Comparison of ENCODE assay signal across 12 cellular contexts in genomic region chr5:170315154-170315553, GRCh38. TPM values are rescaled to one million over a fixed set of nuclear protein-coding genes. Genes with fewer than 3 reads are reported as not detected.
DNase-seq lines count a peak whose midpoint lies in the region; ATAC-seq, FAIRE-seq and TF ChIP-seq lines count a peak whose summit lies in the region.
"Had no signal": no experiment of that assay in that cellular context is flagged by ENCODE, and none has a peak within 500 bp of the region (broad histone marks: within the 10 kb centered on the region; RNA-seq: fewer than 3 reads in every experiment).

No MANE protein-coding gene starts in this region.

- H4K20me1 ChIP-seq in neural progenitor cell (ENCODE audit: low read depth): no peaks in the 10 kb centered on the region

- H3K27ac Mint-ChIP-seq in activated naive CD4-positive, alpha-beta T cell treated with anti-CD3 and anti-CD28 coated beads, Interleukin-2, amount 50 U/mL, for 24 hours: peak overlapping the region; percentile 79
- H3K27ac Mint-ChIP-seq in neural progenitor cell: peak overlapping the region; percentile 81
- H3K27ac Mint-ChIP-seq in activated T-helper 17 cell treated with anti-CD3 and anti-CD28 coated beads, Interleukin-2, amount 50 U/mL, for 72 hours: no peak overlapping the region

- H3K4me3 ChIP-seq in neural progenitor cell: no peak overlapping the region
- H3K4me3 ChIP-seq: upper lobe of left lung had no signal

- H3K9me3 Mint-ChIP-seq in activated naive CD4-positive, alpha-beta T cell treated with anti-CD3 and anti-CD28 coated beads, Interleukin-2, amount 50 U/mL, for 24 hours: no peaks in the 10 kb centered on the region
- H3K9me3 Mint-ChIP-seq in neural progenitor cell: no peaks in the 10 kb centered on the region
- no peaks in the 10 kb centered on the region for H3K9me3 Mint-ChIP-seq in activated T-helper 17 cell treated with anti-CD3 and anti-CD28 coated beads, Interleukin-2, amount 50 U/mL, for 72 hours

- no peak overlapping the region for H3K27ac ChIP-seq in neural progenitor cell
- H3K27ac ChIP-seq: RWPE1 had no signal

- DNase-seq in activated naive CD4-positive, alpha-beta T cell (lab: John Stamatoyannopoulos, UW): no peak
- DNase-seq in frontal cortex (ENCODE audit: low spot score in 2 of 2): peak; percentile 45 to 52
- DNase-seq in neural progenitor cell (ENCODE audit: low spot score): peak; percentile 36
- DNase-seq in ureter (ENCODE audit: low spot score): peak; percentile 62
- no peak for DNase-seq in germinal center (ENCODE audit: low spot score)
- no peak for DNase-seq in UCSD-AML1 (lab: John Stamatoyannopoulos, UW; ENCODE audit: unreplicated experiment)
- DNase-seq: NCI-H1694 had no signal

- no peak overlapping the region for H3K4me2 ChIP-seq in neural progenitor cell

- no peak for ATAC-seq in activated T-helper 17 cell treated with anti-CD3 and anti-CD28 coated beads, Interleukin-2, amount 50 U/mL, for 72 hours (replicated peaks)
- ATAC-seq: activated CD4-positive, CD25-positive, alpha-beta regulatory T cell treated with anti-CD3 and anti-CD28 coated beads, Interleukin-2, amount 50 U/mL, for 24 hours had no signal

- no peaks in the 10 kb centered on the region for H3K9me3 ChIP-seq in neural progenitor cell (ENCODE audit: low read depth)
- H3K9me3 ChIP-seq: upper lobe of left lung had no signal

- H3K27me3 Mint-ChIP-seq in activated naive CD4-positive, alpha-beta T cell treated with anti-CD3 and anti-CD28 coated beads, Interleukin-2, amount 50 U/mL, for 24 hours: no peaks in the 10 kb centered on the region
- H3K27me3 Mint-ChIP-seq in neural progenitor cell (ENCODE audit: insufficient read depth, low read depth): peaks cover 4% of the 10 kb centered on the region
- no peaks in the 10 kb centered on the region for H3K27me3 Mint-ChIP-seq in activated T-helper 17 cell treated with anti-CD3 and anti-CD28 coated beads, Interleukin-2, amount 50 U/mL, for 72 hours

- peaks cover 2% of the 10 kb centered on the region for H3K36me3 Mint-ChIP-seq in activated naive CD4-positive, alpha-beta T cell treated with anti-CD3 and anti-CD28 coated beads, Interleukin-2, amount 50 U/mL, for 24 hours
- no peaks in the 10 kb centered on the region for H3K36me3 Mint-ChIP-seq in neural progenitor cell
- no peaks in the 10 kb centered on the region for H3K36me3 Mint-ChIP-seq in activated T-helper 17 cell treated with anti-CD3 and anti-CD28 coated beads, Interleukin-2, amount 50 U/mL, for 72 hours (ENCODE audit: low read depth)

- H3K4me1 Mint-ChIP-seq in activated naive CD4-positive, alpha-beta T cell treated with anti-CD3 and anti-CD28 coated beads, Interleukin-2, amount 50 U/mL, for 24 hours: peaks cover 91% of the 10 kb centered on the region
- H3K4me1 Mint-ChIP-seq in neural progenitor cell: peaks cover 14% of the 10 kb centered on the region
- peaks cover 27% of the 10 kb centered on the region for H3K4me1 Mint-ChIP-seq in activated T-helper 17 cell treated with anti-CD3 and anti-CD28 coated beads, Interleukin-2, amount 50 U/mL, for 72 hours

- no peaks in the 10 kb centered on the region for H3K27me3 ChIP-seq in neural progenitor cell
- H3K27me3 ChIP-seq: upper lobe of left lung had no signal

- no peak overlapping the region for H2AFZ ChIP-seq in neural progenitor cell (replicated peaks)

- no peak overlapping the region for H3K4me3 Mint-ChIP-seq in activated naive CD4-positive, alpha-beta T cell treated with anti-CD3 and anti-CD28 coated beads, Interleukin-2, amount 50 U/mL, for 24 hours
- H3K4me3 Mint-ChIP-seq in neural progenitor cell: peak overlapping the region; percentile 8
- no peak overlapping the region for H3K4me3 Mint-ChIP-seq in activated T-helper 17 cell treated with anti-CD3 and anti-CD28 coated beads, Interleukin-2, amount 50 U/mL, for 72 hours

- H3K9ac ChIP-seq in neural progenitor cell: no peak overlapping the region

- FAIRE-seq in frontal cortex (lab: Jason Lieb, UNC): peak; percentile 50

- H3K4me1 ChIP-seq in neural progenitor cell: peaks cover 11% of the 10 kb centered on the region

- no peaks in the 10 kb centered on the region for H3F3A ChIP-seq in neural progenitor cell (ENCODE audit: low read depth)

- no peak for TF ChIP-seq CTCF in neural progenitor cell (IDR thresholded peaks at IDR 0.05)

- no peaks in the 10 kb centered on the region for H3K79me2 ChIP-seq in neural progenitor cell (ENCODE audit: low read depth)

- H3K36me3 ChIP-seq in neural progenitor cell: no peaks in the 10 kb centered on the region
- H3K36me3 ChIP-seq: upper lobe of left lung had no signal

RNA-seq across cellular contexts. Expression of gene LCP2, which starts 17.6 kb away (rescaled TPM):
- total RNA-seq in frontal cortex (1.2 TPM), neural progenitor cell (ENCODE audit: low replicate concordance) (not detected in 2 replicates), ureter (21.7 TPM)
- total RNA-seq in activated T-helper 17 cell treated with anti-CD3 and anti-CD28 coated beads, Interleukin-2, amount 50 U/mL, for 72 hours: 100 to 1,000 TPM; 202 to 204 TPM

Comparison
In these comparisons a context has a peak if more than half of its experiments do, and no peak if none do; other contexts are left out.
1. DNase-seq: peak in frontal cortex (2 of 2), neural progenitor cell (single experiment) and ureter (single experiment); none in activated naive CD4-positive, alpha-beta T cell (0 of 4), germinal center (single experiment) and UCSD-AML1 (single experiment).
2. RNA of gene LCP2, which starts 17.6 kb away (total RNA-seq): 202 to 204 TPM in activated T-helper 17 cell treated with anti-CD3 and anti-CD28 coated beads, Interleukin-2, amount 50 U/mL, for 72 hours and 21.7 TPM in ureter (single experiment); 1.2 TPM in frontal cortex (single experiment) and not detected in neural progenitor cell; every median in the first group is over 10 times any median in the second.